In genomic region chr11:103109818-103110388, GRCh38 we compare ENCODE assay signal across 8 cellular contexts. TPM values are rescaled to one million over a fixed set of nuclear protein-coding genes. Genes with fewer than 3 reads are reported as not detected.
A peak's percentile ranks its signal among the peaks of the same experiment; 100 is the strongest.
DNase-seq lines count a peak whose midpoint lies in the region; ATAC-seq and TF ChIP-seq lines count a peak whose summit lies in the region.

No MANE protein-coding gene starts in this region.

- TF ChIP-seq CTCF in AG04449 (IDR thresholded peaks at IDR 0.05; ENCODE audit: insufficient read depth, low read length, missing control alignments): no peak
- no peak for TF ChIP-seq CTCF in NB4 (IDR thresholded peaks at IDR 0.05; ENCODE audit: low read depth, low read length)
- TF ChIP-seq CTCF in mammary epithelial cell (conservative IDR thresholded peaks at IDR 0.05 in 1 of 2, IDR thresholded peaks at IDR 0.05 in 1 of 2; ENCODE audit: extremely low read depth in 1 of 2, insufficient read depth in 1 of 2, low read depth in 1 of 2, low read length in 2 of 2): no peak
- TF ChIP-seq CTCF in lower leg skin (IDR thresholded peaks at IDR 0.05): no peak
- no peak for TF ChIP-seq CTCF in thyroid gland (IDR thresholded peaks at IDR 0.05)

- peak overlapping the region; percentile 84 for H3K4me3 ChIP-seq in AG04449 (ENCODE audit: low read depth, low read length)
- peak overlapping the region; percentile 81 for H3K4me3 ChIP-seq in NB4 (ENCODE audit: low read depth, low read length)
- H3K4me3 ChIP-seq in mammary epithelial cell (replicated peaks in 1 of 3; ENCODE audit: insufficient read depth in 1 of 3, low read depth in 2 of 3, low read length in 3 of 3): peak overlapping the region; percentile 84 to 98 (median 85)
- H3K4me3 ChIP-seq in lower leg skin (ENCODE audit: low read depth, poor library complexity, severe bottlenecking): peak overlapping the region; percentile 51
- peak overlapping the region; percentile 20 to 94 (median 67) for H3K4me3 ChIP-seq in thyroid gland (replicated peaks in 1 of 3)

- peak overlapping the region; percentile 91 for H3K4me2 ChIP-seq in mammary epithelial cell (ENCODE audit: insufficient read depth, low read depth, low read length)

- in situ Hi-C loops in mammary epithelial cell (cut with MboI; ENCODE audit: low sequenced_read_pairs in 2 of 2): no loop called here

- no peaks in the 10 kb centered on the region for H3K9me3 ChIP-seq in mammary epithelial cell (replicated peaks; ENCODE audit: insufficient read depth, low read length)
- no peaks in the 10 kb centered on the region for H3K9me3 ChIP-seq in thyroid gland

- intact Hi-C loops in mammary epithelial cell (cut with micrococcal nuclease) (loop anchor here (1.0 kb wide), 1 partner anchor 18 kb away; the partner anchor contains the start of gene DCUN1D5), lower leg skin (cut with DNase I; ENCODE audit: low total_unique reads) (no loop called here), thyroid gland (cut with DNase I) (no loop called here)

- POLR2A ChIA-PET in AG04449 (lab: Yijun Ruan, JAX): interaction anchor here (1.1 kb wide), 1 partner anchor 18 kb away, joined by 11 read pairs; the partner anchor contains the start of gene DCUN1D5

- TF ChIP-seq POLR2A in NB4 (IDR thresholded peaks at IDR 0.05; ENCODE audit: extremely low read depth, insufficient read length) (no peak), lower leg skin (IDR thresholded peaks at IDR 0.05) (no peak), thyroid gland (IDR thresholded peaks at IDR 0.05) (no peak)

- no TSS peak for BruUV-seq in mammary epithelial cell (replicated peaks; lab: Mats Ljungman, UMichigan)

- DNase-seq in AG04449 (ENCODE audit: low read depth, low spot score): no peak
- no peak for DNase-seq in NB4 (ENCODE audit: low read depth)
- DNase-seq in mammary epithelial cell: no peak
- DNase-seq in lower leg skin (ENCODE audit: low spot score in 2 of 2): no peak
- DNase-seq in thyroid gland: peak; percentile 18 to 21
- DNase-seq in middle frontal gyrus (ENCODE audit: extremely low spot score, low spot score): no peak

- H3K4me1 ChIP-seq in mammary epithelial cell (ENCODE audit: insufficient read depth, low read length): peaks cover 17% of the 10 kb centered on the region
- peaks cover 0 to 9% of the 10 kb centered on the region in 2 donors for H3K4me1 ChIP-seq in thyroid gland

- H2AFZ ChIP-seq in mammary epithelial cell (ENCODE audit: low read depth, low read length): peak overlapping the region; percentile 99

- CTCF ChIA-PET in AG04449 (lab: Yijun Ruan, JAX) (interaction anchor here (1.0 to 5.3 kb wide), 18 partner anchors 8 to 195 kb away, joined by 3 to 50 read pairs (median 4); partner anchors contain the start of gene DCUN1D5), mammary epithelial cell (lab: Charles Lee; ENCODE audit: low non-redundant PET) (interaction anchor here (0.6 to 1.2 kb wide), 3 partner anchors 18 to 196 kb away, joined by 6 to 8 read pairs (median 7); partner anchors contain the start of gene DCUN1D5)

- H3K9ac ChIP-seq in mammary epithelial cell (ENCODE audit: insufficient read depth, low read length): peak overlapping the region; percentile 99

- peaks cover 45% of the 10 kb centered on the region for H3K79me2 ChIP-seq in mammary epithelial cell (ENCODE audit: insufficient read depth, low read length)

- dilution Hi-C loops in mammary epithelial cell (cut with HindIII; ENCODE audit: low sequenced_read_pairs): no loop called here

- H3K36me3 ChIP-seq in mammary epithelial cell (ENCODE audit: insufficient read depth, low read length): peaks cover 15% of the 10 kb centered on the region
- no peaks in the 10 kb centered on the region for H3K36me3 ChIP-seq in thyroid gland

- peak overlapping the region; percentile 96 for H3K27ac ChIP-seq in mammary epithelial cell (ENCODE audit: insufficient read depth, low read depth, low read length)
- H3K27ac ChIP-seq in thyroid gland: peak overlapping the region; percentile 77 to 84 (median 77)

- H3K27me3 ChIP-seq in mammary epithelial cell (ENCODE audit: insufficient read depth, low read length): no peaks in the 10 kb centered on the region
- H3K27me3 ChIP-seq in thyroid gland: no peaks in the 10 kb centered on the region

- H4K20me1 ChIP-seq in mammary epithelial cell (ENCODE audit: insufficient read depth, low read length): no peaks in the 10 kb centered on the region

- WGBS in mammary epithelial cell (ENCODE audit: low coverage, missing lambda C conversion rate): 11% methylated on average over 22 of the region's 26 CpGs
- WGBS in lower leg skin, 2 donors: 18 to 22% methylated on average over 26 of the region's 26 CpGs
- 15 to 16% methylated on average over 26 of the region's 26 CpGs for WGBS in thyroid gland, 2 donors

- ATAC-seq in GM18909 (IDR thresholded peaks at IDR 0.05; ENCODE audit: poor library complexity, unreplicated experiment) (peak; percentile 22), GM19452 (IDR thresholded peaks at IDR 0.05; ENCODE audit: unreplicated experiment) (no peak)

RNA-seq across cellular contexts. Expression of gene DYNC2H1, which starts 0.7 kb away (rescaled TPM):
- total RNA-seq in mammary epithelial cell: 10 to 100 TPM; 32.5 to 38.3 TPM
- polyA plus RNA-seq in mammary epithelial cell: 12.9 TPM
- 17.5 TPM for polyA minus RNA-seq in mammary epithelial cell
- 10 to 100 TPM in 3 of 4 donors, 1 to 10 TPM in 1; 8.9 to 25.8 (median 13.8) TPM for total RNA-seq in lower leg skin
- 10 to 100 TPM; 36.9 to 41.2 (median 40.0) TPM for total RNA-seq in thyroid gland

RNA-seq across cellular contexts. Expression of gene DCUN1D5, which starts 17.9 kb away (rescaled TPM):
- 10 to 100 TPM; 66.1 to 71.2 TPM for total RNA-seq in mammary epithelial cell
- 63.5 TPM for polyA plus RNA-seq in mammary epithelial cell
- 33.0 TPM for polyA minus RNA-seq in mammary epithelial cell
- 10 to 100 TPM; 31.8 to 64.5 (median 47.7) TPM for total RNA-seq in lower leg skin
- 10 to 100 TPM; 27.4 to 44.9 (median 36.8) TPM for total RNA-seq in thyroid gland

Comparison
In these comparisons a context has a peak if more than half of its experiments do, and no peak if none do; other contexts are left out.
1. DNase-seq: peak in thyroid gland (2 of 2); none in AG04449 (single experiment), NB4 (single experiment), mammary epithelial cell (single experiment), lower leg skin (0 of 2) and middle frontal gyrus (single experiment).
2. Peak in every context shown above with its lines, with median percentiles within 50 percentile points of each other: H3K4me3 ChIP-seq.